25 cellular contexts compared by ENCODE assay signal in the genomic region with DNA sequence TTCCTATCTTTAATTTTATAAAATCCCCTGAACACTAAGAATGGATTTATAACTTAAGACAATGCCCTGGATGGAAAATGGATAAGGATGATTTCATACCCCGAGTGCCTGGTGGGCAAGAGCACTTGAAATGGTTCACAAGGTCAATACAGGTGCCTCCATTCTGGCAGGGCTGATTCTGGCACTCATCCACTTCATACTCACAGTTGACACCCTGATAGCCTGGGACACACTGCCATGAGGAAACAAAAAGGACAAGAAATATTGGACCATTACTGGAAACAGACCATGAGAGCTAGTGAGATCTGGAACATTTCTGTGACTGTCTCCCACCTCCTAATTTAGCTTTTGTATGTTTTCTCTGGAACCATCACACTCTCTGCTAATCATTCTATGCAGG. TPM values are rescaled to one million over a fixed set of nuclear protein-coding genes. Genes with fewer than 3 reads are reported as not detected.
DNase-seq lines count a peak whose midpoint lies in the region; ATAC-seq lines count a peak whose summit lies in the region.
"Had no signal": no experiment of that assay in that cellular context is flagged by ENCODE, and none has a peak within 500 bp of the region (broad histone marks: within the 10 kb centered on the region; RNA-seq: fewer than 3 reads in every experiment).

No MANE protein-coding gene starts in this region.

- peak; percentile 18 for DNase-seq in NCI-H1092 treated with DMSO at 0.1 percent for 48 hours (lab: John Stamatoyannopoulos, UW)
- DNase-seq in NCI-H1092 (lab: John Stamatoyannopoulos, UW): no peak
- no peak for DNase-seq in Right ventricle myocardium superior
- no peak for DNase-seq in cardiac septum (ENCODE audit: low spot score)
- no peak for DNase-seq in activated T-helper 2 cell treated with anti-CD3 and anti-CD28 coated beads, Interferon-gamma antibody, Interleukin-2, Interleukin-4, amounts not matched to agents 10 μg/mL and 5 μg/mL and 100 μg/mL, durations not matched to agents 14 hours and 24 hours and 36 hours (ENCODE audit: low spot score)
- no peak for DNase-seq in stimulated activated effector memory CD8-positive, alpha-beta T cell treated with anti-CD3 and anti-CD28 coated beads, Interleukin-12 subunit alpha, Interleukin-12 subunit beta, amount 100 ng/mL, for 72 hours (ENCODE audit: low spot score in 2 of 2)
- DNase-seq in activated effector memory CD4-positive, alpha-beta T cell treated with Interleukin-2 at 50 U/mL for 16 hours: no peak
- no peak for DNase-seq in foreskin melanocyte
- DNase-seq: CD8-positive, alpha-beta T cell; DMS 273 treated with DMSO at 0.1 percent for 48 hours; DND-41; GOT3; HFFc6; IMR-90; KG1; MM.1S; NCI-H1436 treated with DMSO at 0.1 percent for 48 hours; NCI-H187 treated with DMSO at 0.1 percent for 48 hours; NCI-H226; NCI-H524; NCI-H748 treated with DMSO at 0.1 percent for 48 hours; NK-92 treated with Interleukin-12 subunit alpha and Interleukin-12 subunit beta, amount 100 ng/mL, for 24 hours; PC-3 had no signal

- peak overlapping the region; percentile 1 for H3K27ac Mint-ChIP-seq in activated T-helper 2 cell treated with anti-CD3 and anti-CD28 coated beads, Interferon-gamma antibody, Interleukin-2, Interleukin-4, amounts not matched to agents 10 μg/mL and 5 μg/mL and 100 μg/mL, durations not matched to agents 14 hours and 24 hours and 36 hours
- peak overlapping the region; percentile 0 for H3K27ac Mint-ChIP-seq in stimulated activated effector memory CD8-positive, alpha-beta T cell treated with anti-CD3 and anti-CD28 coated beads, Interleukin-12 subunit alpha, Interleukin-12 subunit beta, amount 100 ng/mL, for 72 hours
- H3K27ac Mint-ChIP-seq: CD8-positive, alpha-beta T cell had no signal

- no peaks in the 10 kb centered on the region for H3K4me1 Mint-ChIP-seq in activated T-helper 2 cell treated with anti-CD3 and anti-CD28 coated beads, Interferon-gamma antibody, Interleukin-2, Interleukin-4, amounts not matched to agents 10 μg/mL and 5 μg/mL and 100 μg/mL, durations not matched to agents 14 hours and 24 hours and 36 hours (ENCODE audit: low read depth)
- no peaks in the 10 kb centered on the region for H3K4me1 Mint-ChIP-seq in stimulated activated effector memory CD8-positive, alpha-beta T cell treated with anti-CD3 and anti-CD28 coated beads, Interleukin-12 subunit alpha, Interleukin-12 subunit beta, amount 100 ng/mL, for 72 hours
- H3K4me1 Mint-ChIP-seq: B cell had no signal

- H3K9me3 Mint-ChIP-seq in activated T-helper 2 cell treated with anti-CD3 and anti-CD28 coated beads, Interferon-gamma antibody, Interleukin-2, Interleukin-4, amounts not matched to agents 10 μg/mL and 5 μg/mL and 100 μg/mL, durations not matched to agents 14 hours and 24 hours and 36 hours: peaks cover 12% of the 10 kb centered on the region
- H3K9me3 Mint-ChIP-seq in stimulated activated effector memory CD8-positive, alpha-beta T cell treated with anti-CD3 and anti-CD28 coated beads, Interleukin-12 subunit alpha, Interleukin-12 subunit beta, amount 100 ng/mL, for 72 hours: peaks cover 4% of the 10 kb centered on the region
- H3K9me3 Mint-ChIP-seq: HFFc6 had no signal

- H3K27me3 Mint-ChIP-seq in activated T-helper 2 cell treated with anti-CD3 and anti-CD28 coated beads, Interferon-gamma antibody, Interleukin-2, Interleukin-4, amounts not matched to agents 10 μg/mL and 5 μg/mL and 100 μg/mL, durations not matched to agents 14 hours and 24 hours and 36 hours (ENCODE audit: low read depth): no peaks in the 10 kb centered on the region
- H3K27me3 Mint-ChIP-seq: B cell had no signal

- intact Hi-C loops in Right ventricle myocardium superior (cut with DNase I): no loop called here
- intact Hi-C loops in cardiac septum (cut with DNase I): no loop called here
- intact Hi-C loops in activated T-helper 2 cell treated with anti-CD3 and anti-CD28 coated beads, Interferon-gamma antibody, Interleukin-2, Interleukin-4, amounts not matched to agents 10 μg/mL and 5 μg/mL and 100 μg/mL, durations not matched to agents 14 hours and 24 hours and 36 hours (cut with micrococcal nuclease): no loop called here

- no peak overlapping the region for H3K4me3 Mint-ChIP-seq in activated T-helper 2 cell treated with anti-CD3 and anti-CD28 coated beads, Interferon-gamma antibody, Interleukin-2, Interleukin-4, amounts not matched to agents 10 μg/mL and 5 μg/mL and 100 μg/mL, durations not matched to agents 14 hours and 24 hours and 36 hours (ENCODE audit: low read depth)
- no peak overlapping the region for H3K4me3 Mint-ChIP-seq in stimulated activated effector memory CD8-positive, alpha-beta T cell treated with anti-CD3 and anti-CD28 coated beads, Interleukin-12 subunit alpha, Interleukin-12 subunit beta, amount 100 ng/mL, for 72 hours
- H3K4me3 Mint-ChIP-seq: B cell; CD8-positive, alpha-beta T cell; HFFc6 had no signal

- peak; percentile 73 for ATAC-seq in Right ventricle myocardium superior (ENCODE audit: poor library complexity)
- ATAC-seq in stimulated activated effector memory CD8-positive, alpha-beta T cell treated with anti-CD3 and anti-CD28 coated beads, Interleukin-12 subunit alpha, Interleukin-12 subunit beta, amount 100 ng/mL, for 72 hours: no peak
- ATAC-seq: CD8-positive, alpha-beta T cell; PC-3 had no signal

- peaks cover 68% of the 10 kb centered on the region for H3K36me3 Mint-ChIP-seq in activated T-helper 2 cell treated with anti-CD3 and anti-CD28 coated beads, Interferon-gamma antibody, Interleukin-2, Interleukin-4, amounts not matched to agents 10 μg/mL and 5 μg/mL and 100 μg/mL, durations not matched to agents 14 hours and 24 hours and 36 hours (ENCODE audit: low read depth)
- peaks cover 92% of the 10 kb centered on the region for H3K36me3 Mint-ChIP-seq in stimulated activated effector memory CD8-positive, alpha-beta T cell treated with anti-CD3 and anti-CD28 coated beads, Interleukin-12 subunit alpha, Interleukin-12 subunit beta, amount 100 ng/mL, for 72 hours

RNA-seq across cellular contexts. Expression of a gene that starts 39.1 kb away (rescaled TPM):
- total RNA-seq in Right ventricle myocardium superior (not detected), cardiac septum (0.11 TPM)
- total RNA-seq in activated T-helper 2 cell treated with anti-CD3 and anti-CD28 coated beads, Interferon-gamma antibody, Interleukin-2, Interleukin-4, amounts not matched to agents 10 μg/mL and 5 μg/mL and 100 μg/mL, durations not matched to agents 14 hours and 24 hours and 36 hours: not detected in 2 replicates
- total RNA-seq: B cell; CD8-positive, alpha-beta T cell; HFFc6; IMR-90; PC-3; SJSA1 had no signal
